Comparison of ENCODE assay signal across 10 cellular contexts in the genomic region with DNA sequence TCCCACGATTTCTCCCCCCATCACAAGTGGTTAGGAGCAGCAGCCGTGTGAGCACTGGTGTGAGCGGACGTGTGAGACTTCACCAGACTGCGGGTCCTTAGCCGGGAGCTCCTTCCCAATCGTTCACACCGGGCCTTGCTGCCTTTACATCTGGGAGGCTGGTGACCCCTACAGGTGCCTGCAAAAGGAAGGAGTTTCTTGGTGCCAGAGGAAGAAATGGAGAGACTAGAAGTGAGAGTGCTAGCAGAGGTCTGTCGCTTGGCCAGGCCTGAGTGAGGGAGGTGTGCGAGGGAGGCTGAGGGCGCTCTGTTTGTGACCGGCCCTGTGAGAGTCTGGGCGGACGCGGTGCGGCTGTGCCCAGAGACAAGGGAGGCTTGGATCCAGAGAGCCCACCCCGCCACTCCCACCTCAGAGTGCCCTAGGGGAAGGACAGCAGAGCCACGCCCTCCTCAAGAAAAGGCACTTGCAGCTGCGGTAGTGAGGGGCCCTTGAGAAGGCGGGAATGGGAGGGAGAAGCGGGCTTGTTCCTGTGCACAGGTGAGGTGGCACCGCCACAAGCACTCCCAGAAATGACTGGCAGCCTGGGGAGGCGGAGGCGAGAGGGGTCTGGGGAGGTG. TPM values are rescaled to one million over a fixed set of nuclear protein-coding genes. Genes with fewer than 3 reads are reported as not detected.
DNase-seq lines count a peak whose midpoint lies in the region; ATAC-seq and TF ChIP-seq lines count a peak whose summit lies in the region.
"Had no signal": no experiment of that assay in that cellular context is flagged by ENCODE, and none has a peak within 500 bp of the region (broad histone marks: within the 10 kb centered on the region; RNA-seq: fewer than 3 reads in every experiment).

No MANE protein-coding gene starts in this region.

- peaks cover 0 to 6% (median 5%) of the 10 kb centered on the region in 3 donors for H3K4me1 ChIP-seq in skeletal muscle tissue (ENCODE audit: control insufficient read depth in 3 of 3, insufficient read depth in 3 of 3, low read length in 3 of 3)

- ATAC-seq in HG03565 (IDR thresholded peaks at IDR 0.05; ENCODE audit: unreplicated experiment) (no peak), esophagus mucosa (no peak)

- no peak for TF ChIP-seq CTCF in glutamatergic neuron (IDR thresholded peaks at IDR 0.05; ENCODE audit: partially characterized antibody, unreplicated experiment)

- H3K9me3 Mint-ChIP-seq in T-helper 1 cell treated with Interleukin-12 subunit alpha and Interleukin-12 subunit beta and Interleukin-4 antibody, amounts not matched to agents 30 μg/mL and 1 μg/mL, for 36 hours = no peaks in the 10 kb centered on the region
- H3K9me3 Mint-ChIP-seq in glutamatergic neuron (ENCODE audit: unreplicated experiment) = no peaks in the 10 kb centered on the region
- H3K9me3 Mint-ChIP-seq: T-cell had no signal

- peaks cover 52% of the 10 kb centered on the region for H3K27me3 Mint-ChIP-seq in T-helper 1 cell treated with Interleukin-12 subunit alpha and Interleukin-12 subunit beta and Interleukin-4 antibody, amounts not matched to agents 30 μg/mL and 1 μg/mL, for 36 hours (ENCODE audit: low read depth)
- H3K27me3 Mint-ChIP-seq in glutamatergic neuron (ENCODE audit: unreplicated experiment) = no peaks in the 10 kb centered on the region

- no peaks in the 10 kb centered on the region for H3K9me3 ChIP-seq in skeletal muscle tissue (ENCODE audit: control insufficient read depth in 3 of 3, low read length in 3 of 3)
- H3K9me3 ChIP-seq: thoracic aorta had no signal

- DNase-seq in T-helper 1 cell = no peak
- DNase-seq in SK-MEL-5 (ENCODE audit: low read depth, low spot score) = peak; percentile 21
- DNase-seq in glutamatergic neuron = peak; percentile 25
- DNase-seq in pons (ENCODE audit: low spot score) = no peak

- peak overlapping the region; percentile 26 for H3K27ac ChIP-seq in skeletal muscle tissue (ENCODE audit: low read depth, low read length)
- H3K27ac ChIP-seq: thoracic aorta had no signal

- H3K4me1 Mint-ChIP-seq in T-helper 1 cell treated with Interleukin-12 subunit alpha and Interleukin-12 subunit beta and Interleukin-4 antibody, amounts not matched to agents 30 μg/mL and 1 μg/mL, for 36 hours (ENCODE audit: low read depth) = peaks cover 24% of the 10 kb centered on the region
- peaks cover 11% of the 10 kb centered on the region for H3K4me1 Mint-ChIP-seq in glutamatergic neuron (ENCODE audit: low read depth, unreplicated experiment)

- H3K4me3 ChIP-seq in skeletal muscle tissue (ENCODE audit: low read length in 3 of 3) = no peak overlapping the region
- H3K4me3 ChIP-seq: thoracic aorta had no signal

- H3K9ac ChIP-seq in skeletal muscle tissue (ENCODE audit: low read depth in 1 of 3, low read length in 3 of 3) = no peak overlapping the region

- H3K4me3 Mint-ChIP-seq in T-helper 1 cell treated with Interleukin-12 subunit alpha and Interleukin-12 subunit beta and Interleukin-4 antibody, amounts not matched to agents 30 μg/mL and 1 μg/mL, for 36 hours = no peak overlapping the region
- H3K4me3 Mint-ChIP-seq in glutamatergic neuron (ENCODE audit: unreplicated experiment) = peak overlapping the region; percentile 51

- in situ Hi-C loops in SK-MEL-5 (cut with HindIII; ENCODE audit: low pct_unique_long_range_greater_than_20kb, low sequenced_read_pairs) = no loop called here

- H3K27ac Mint-ChIP-seq in T-helper 1 cell treated with Interleukin-12 subunit alpha and Interleukin-12 subunit beta and Interleukin-4 antibody, amounts not matched to agents 30 μg/mL and 1 μg/mL, for 36 hours = peak overlapping the region; percentile 55
- no peak overlapping the region for H3K27ac Mint-ChIP-seq in glutamatergic neuron (ENCODE audit: unreplicated experiment)

- H3K36me3 Mint-ChIP-seq in T-helper 1 cell treated with Interleukin-12 subunit alpha and Interleukin-12 subunit beta and Interleukin-4 antibody, amounts not matched to agents 30 μg/mL and 1 μg/mL, for 36 hours (ENCODE audit: low read depth) = peaks cover 1% of the 10 kb centered on the region
- H3K36me3 Mint-ChIP-seq in glutamatergic neuron (ENCODE audit: unreplicated experiment) = no peaks in the 10 kb centered on the region
- H3K36me3 Mint-ChIP-seq: T-cell had no signal

- no peaks in the 10 kb centered on the region for H3K36me3 ChIP-seq in skeletal muscle tissue (ENCODE audit: control insufficient read depth in 3 of 3, insufficient read depth in 3 of 3, low read length in 3 of 3)
- H3K36me3 ChIP-seq: thoracic aorta had no signal

- H3K27me3 ChIP-seq in skeletal muscle tissue (ENCODE audit: control insufficient read depth in 3 of 3, insufficient read depth in 3 of 3, low read length in 3 of 3) = no peaks in the 10 kb centered on the region

RNA-seq across cellular contexts. Expression of a gene that starts 10.0 kb away (rescaled TPM):
- total RNA-seq in SK-MEL-5 (2014; rRNA removed; shearing (Covaris generic)) = 2.6 and 3.4 TPM in 2 replicates
- 1.5 and 3.0 TPM in 2 replicates for polyA plus RNA-seq in SK-MEL-5 (2015; cell fraction: cytosol; rRNA removed)
- 4.5 and 8.0 TPM in 2 replicates for polyA plus RNA-seq in SK-MEL-5 (2015; cell fraction: nucleus; rRNA removed)
- 6.9 TPM for total RNA-seq in glutamatergic neuron (ENCODE audit: unreplicated experiment)
- 4.7 TPM for total RNA-seq in skeletal muscle tissue
- 2.0 TPM for total RNA-seq in esophagus mucosa

Comparison
In these comparisons a context has a peak if more than half of its experiments do, and no peak if none do; other contexts are left out.
1. DNase-seq: peak in SK-MEL-5 (single experiment) and glutamatergic neuron (single experiment); none in T-helper 1 cell (0 of 5) and pons (single experiment).